In genomic region chr1:161020573-161021167, GRCh38 we compare ENCODE assay signal across 8 cellular contexts. TPM values are rescaled to one million over a fixed set of nuclear protein-coding genes. Genes with fewer than 3 reads are reported as not detected.
DNase-seq lines count a peak whose midpoint lies in the region; ATAC-seq, FAIRE-seq and TF ChIP-seq lines count a peak whose summit lies in the region.

F11R (minus strand) TSS chr1:161021152; CDS start chr1:161021073, 79 bp downstream.

- H3K4me3 Mint-ChIP-seq in stimulated activated memory B cell treated with anti-CD40 and anti-IgM and Interleukin-4, amounts not matched to agents 10 μg/mL and 1 μg/mL and 100 μg/mL, for 72 hours = peak within 1 kb of the TSS; percentile 87

- H3K27ac Mint-ChIP-seq in stimulated activated memory B cell treated with anti-CD40 and anti-IgM and Interleukin-4, amounts not matched to agents 10 μg/mL and 1 μg/mL and 100 μg/mL, for 72 hours = peak within 1 kb of the TSS; percentile 88

- peak; percentile 92 for DNase-seq in ELF-1 (ENCODE audit: low read depth, low spot score)
- peak; percentile 19 for DNase-seq in choroid plexus epithelial cell (ENCODE audit: low read depth)
- peak; percentile 80 for DNase-seq in kidney tubule cell (ENCODE audit: low spot score)
- DNase-seq in GM19239 (ENCODE audit: insufficient read length, low spot score) = no peak

- no peaks in the 10 kb centered on the region for H3K27me3 Mint-ChIP-seq in stimulated activated memory B cell treated with anti-CD40 and anti-IgM and Interleukin-4, amounts not matched to agents 10 μg/mL and 1 μg/mL and 100 μg/mL, for 72 hours

- H3K4me3 ChIP-seq in choroid plexus epithelial cell (ENCODE audit: low read depth, low read length) = peak within 1 kb of the TSS; percentile 73

- no peaks in the 10 kb centered on the region for H3K36me3 Mint-ChIP-seq in stimulated activated memory B cell treated with anti-CD40 and anti-IgM and Interleukin-4, amounts not matched to agents 10 μg/mL and 1 μg/mL and 100 μg/mL, for 72 hours

- peak; percentile 13 for TF ChIP-seq CTCF in choroid plexus epithelial cell (conservative IDR thresholded peaks at IDR 0.05; ENCODE audit: low read depth, low read length)

- ATAC-seq in GM19351 (IDR thresholded peaks at IDR 0.05; ENCODE audit: unreplicated experiment) = peak; percentile 36
- peak; percentile 51 for ATAC-seq in HG03432 (IDR thresholded peaks at IDR 0.05; ENCODE audit: unreplicated experiment)
- peak; percentile 60 for ATAC-seq in stimulated activated memory B cell treated with anti-CD40 and anti-IgM and Interleukin-4, amounts not matched to agents 10 μg/mL and 1 μg/mL and 100 μg/mL, for 72 hours

- H3K9me3 Mint-ChIP-seq in stimulated activated memory B cell treated with anti-CD40 and anti-IgM and Interleukin-4, amounts not matched to agents 10 μg/mL and 1 μg/mL and 100 μg/mL, for 72 hours = no peaks in the 10 kb centered on the region

- no peak for FAIRE-seq in GM19239 (lab: Jason Lieb, UNC)

- peaks cover 45% of the 10 kb centered on the region for H3K4me1 Mint-ChIP-seq in stimulated activated memory B cell treated with anti-CD40 and anti-IgM and Interleukin-4, amounts not matched to agents 10 μg/mL and 1 μg/mL and 100 μg/mL, for 72 hours

TF ChIP-seq in PFSK-1, 5 proteins besides CTCF, POLR2A, EP300 and RAD21:
- TF ChIP-seq FOXP2 (optimal IDR thresholded peaks at IDR 0.05; ENCODE audit: borderline replicate concordance, extremely low read depth, extremely low read length, insufficient read depth) (peak; percentile 57), REST (IDR thresholded peaks at IDR 0.05; ENCODE audit: insufficient read depth in 1 of 2, low read depth in 2 of 2, low read length in 2 of 2) (no peak), SIN3A (IDR thresholded peaks at IDR 0.05; ENCODE audit: borderline replicate concordance, insufficient read depth, low read length) (no peak), TAF1 (IDR thresholded peaks at IDR 0.05; ENCODE audit: borderline replicate concordance, insufficient read depth, low read length) (no peak)

RNA-seq across cellular contexts. Expression of gene F11R, which starts in this region (rescaled TPM):
- polyA plus RNA-seq in PFSK-1 (2012; ENCODE audit: insufficient read length, low read depth) = 2.7 TPM
